ENCODE assay signal across 8 cellular contexts in genomic region chr5:176416123-176416924, GRCh38. TPM values are rescaled to one million over a fixed set of nuclear protein-coding genes. Genes with fewer than 3 reads are reported as not detected.
DNase-seq lines count a peak whose midpoint lies in the region; ATAC-seq, FAIRE-seq and TF ChIP-seq lines count a peak whose summit lies in the region.

Gene CLTB, minus strand, starts transcription at chr5:176416539. Its CDS starts 176 bp downstream, at chr5:176416363.

- H3K27ac ChIP-seq in GM23338 (ENCODE audit: low read depth) (no peak within 1 kb of the TSS), neuronal stem cell (replicated peaks; ENCODE audit: low read length) (no peak within 1 kb of the TSS)

- H3K14ac ChIP-seq in neuronal stem cell (ENCODE audit: low read length): peak within 1 kb of the TSS; percentile 76

- in situ Hi-C loops in G401 (cut with HindIII; ENCODE audit: low sequenced_read_pairs) (no loop called here), SK-MEL-5 (cut with HindIII; ENCODE audit: low pct_unique_long_range_greater_than_20kb, low sequenced_read_pairs) (no loop called here)

- H2AFZ ChIP-seq in GM23338 (peak within 1 kb of the TSS; percentile 99), neuronal stem cell (ENCODE audit: low read length) (peak within 1 kb of the TSS; percentile 95)

- H3K9me3 ChIP-seq in neuronal stem cell (replicated peaks in 1 of 2; ENCODE audit: control insufficient read depth in 2 of 2, insufficient read depth in 1 of 2, low read depth in 1 of 2, low read length in 2 of 2): peaks cover 5 to 8% of the 10 kb centered on the region in 2 donors

- H3K79me1 ChIP-seq in neuronal stem cell (ENCODE audit: low read depth, low read length): peaks cover 2% of the 10 kb centered on the region

- no peak within 1 kb of the TSS for H3K27ac Mint-ChIP-seq in GM23338

- H4K91ac ChIP-seq in neuronal stem cell (ENCODE audit: low read depth, low read length, poor library complexity): no peak within 1 kb of the TSS

- no peak for FAIRE-seq in frontal cortex (lab: Jason Lieb, UNC)

- 0 out of 2 replicates have a peak, but pooled peaks cover 2% of the 10 kb centered on the region for H3K9me2 ChIP-seq in GM23338 (ENCODE audit: insufficient read depth)

- peak within 1 kb of the TSS; percentile 46 for H3K23ac ChIP-seq in neuronal stem cell (ENCODE audit: low read depth, low read length, poor library complexity)

- H4K8ac ChIP-seq in neuronal stem cell (ENCODE audit: low read depth, low read length): no peak within 1 kb of the TSS

- no CpG with 5 or more reads among the region's 99 CpGs for WGBS in neuronal stem cell (ENCODE audit: extremely low coverage in 2 of 2, insufficient read length in 2 of 2, insufficient replicate concordance in 1 of 2), 2 donors

- H2BK15ac ChIP-seq in neuronal stem cell (ENCODE audit: low read length): peak within 1 kb of the TSS; percentile 82

- H3K4me2 ChIP-seq in GM23338 (peak within 1 kb of the TSS; percentile 92), neuronal stem cell (ENCODE audit: insufficient read depth, low read length, poor library complexity, severe bottlenecking) (peak within 1 kb of the TSS; percentile 85)

- H3K9ac ChIP-seq in neuronal stem cell (ENCODE audit: low read depth, low read length, poor library complexity): peak within 1 kb of the TSS; percentile 90

- peak within 1 kb of the TSS; percentile 65 for H2BK12ac ChIP-seq in neuronal stem cell (ENCODE audit: low read length)

- H3K4ac ChIP-seq in neuronal stem cell (ENCODE audit: low read length): no peak within 1 kb of the TSS

- H3K4me1 ChIP-seq in GM23338 (ENCODE audit: insufficient read depth): 0 out of 2 replicates have a peak, but pooled peaks cover 3% of the 10 kb centered on the region
- H3K4me1 ChIP-seq in neuronal stem cell (ENCODE audit: control insufficient read depth in 2 of 2, insufficient read depth in 1 of 2, low read depth in 1 of 2, low read length in 2 of 2): peaks cover 7% of the 10 kb centered on the region in 2 donors

- 0 out of 3 replicates have a peak, but pooled peaks cover 3% of the 10 kb centered on the region for H3K4me1 Mint-ChIP-seq in GM23338

- DNase-seq in G401 (ENCODE audit: low spot score) (peak; percentile 88), GM23338 (ENCODE audit: low spot score) (peak; percentile 93), SK-MEL-5 (ENCODE audit: low read depth, low spot score) (peak; percentile 66), frontal cortex (ENCODE audit: low spot score in 2 of 2) (peak; percentile 97 to 98), neuronal stem cell (ENCODE audit: low spot score) (peak; percentile 87)
- DNase-seq in activated naive CD4-positive, alpha-beta T cell treated with Interleukin-2 at 50 U/mL for 16 hours: peak; percentile 92

- H2BK120ac ChIP-seq in neuronal stem cell (ENCODE audit: low read depth, low read length): no peak within 1 kb of the TSS

- H3K27me3 ChIP-seq in GM23338 (ENCODE audit: insufficient read depth): peaks cover 29% of the 10 kb centered on the region
- H3K27me3 ChIP-seq in neuronal stem cell (ENCODE audit: control insufficient read depth in 3 of 3, insufficient read depth in 3 of 3, low read depth in 1 of 3, low read length in 3 of 3): peaks cover 0 to 16% (median 7%) of the 10 kb centered on the region in 3 experiments

- peak within 1 kb of the TSS; percentile 32 for H2AK5ac ChIP-seq in neuronal stem cell (ENCODE audit: low read depth, low read length)

- no peaks in the 10 kb centered on the region for H3K79me2 ChIP-seq in GM23338 (replicated peaks; ENCODE audit: insufficient read depth)

- H3F3A ChIP-seq in GM23338 (replicated peaks; ENCODE audit: low read depth): 0 out of 2 replicates have a peak, but pooled peaks cover 4% of the 10 kb centered on the region

- TF ChIP-seq CTCF in GM23338 (conservative IDR thresholded peaks at IDR 0.05; ENCODE audit: low read depth in 2 of 2) (peak in 1 of 2 experiments; percentile 78), LNCAP (IDR thresholded peaks at IDR 0.05) (peak; percentile 91), subcutaneous adipose tissue (IDR thresholded peaks at IDR 0.05; ENCODE audit: low read depth) (no peak)

- H3K9me3 Mint-ChIP-seq in GM23338: peaks cover 29% of the 10 kb centered on the region

- H4K20me1 ChIP-seq in GM23338 (replicated peaks; ENCODE audit: insufficient read depth): peaks cover 7% of the 10 kb centered on the region

- 0 out of 2 replicates have a peak, but pooled peaks cover 3% of the 10 kb centered on the region for H3K36me3 ChIP-seq in GM23338 (ENCODE audit: insufficient read depth)
- no peaks in the 10 kb centered on the region for H3K36me3 ChIP-seq in neuronal stem cell (replicated peaks in 1 of 2; ENCODE audit: control insufficient read depth in 2 of 2, insufficient read depth in 2 of 2, low read length in 2 of 2)

- peak; percentile 97 for ATAC-seq in GM23338

- H3K4me3 Mint-ChIP-seq in GM23338: peak within 1 kb of the TSS; percentile 67

- H3K18ac ChIP-seq in neuronal stem cell (ENCODE audit: low read length): peak within 1 kb of the TSS; percentile 77

- H3K27me3 Mint-ChIP-seq in GM23338 (ENCODE audit: insufficient read depth, low read depth, poor library complexity): peaks cover 14% of the 10 kb centered on the region

- peaks cover 10% of the 10 kb centered on the region for H3K36me3 Mint-ChIP-seq in GM23338 (ENCODE audit: low read depth)

- H2BK5ac ChIP-seq in neuronal stem cell (ENCODE audit: low read length): peak within 1 kb of the TSS; percentile 56

- H3K4me3 ChIP-seq in GM23338 (peak within 1 kb of the TSS; percentile 85), neuronal stem cell (ENCODE audit: low read length in 2 of 2) (peak within 1 kb of the TSS; percentile 75 to 92)

TF ChIP-seq in GM23338, 12 proteins besides CTCF, POLR2A, EP300 and RAD21 (continues in another document):
- TF ChIP-seq ZNF462 (CRISPR knock-in tag; IDR thresholded peaks at IDR 0.05) (no peak), ZNF331 (CRISPR knock-in tag; IDR thresholded peaks at IDR 0.05; ENCODE audit: low read depth) (no peak)

RNA-seq across cellular contexts. Expression of gene CLTB, which starts in this region (rescaled TPM):
- 163 and 179 TPM in 2 replicates for total RNA-seq in G401 (2014; rRNA removed; shearing (Covaris generic))
- 34.0 and 41.4 TPM in 2 replicates for total RNA-seq in GM23338 (2014; rRNA removed; shearing (Covaris generic))
- polyA plus RNA-seq in GM23338 (2016; fragmentation: Nextera tagmentation; extraction: Ambion mirVana): 26.8 and 30.1 TPM in 2 replicates
- total RNA-seq in SK-MEL-5 (2014; rRNA removed; shearing (Covaris generic)): 51.5 and 58.3 TPM in 2 replicates
- 46.9 and 50.4 TPM in 2 replicates for polyA plus RNA-seq in SK-MEL-5 (2015; cell fraction: cytosol; rRNA removed)
- 8.1 and 9.4 TPM in 2 replicates for polyA plus RNA-seq in SK-MEL-5 (2015; cell fraction: nucleus; rRNA removed)
- total RNA-seq in frontal cortex: 71.3 TPM
- 21.0 TPM for polyA plus RNA-seq in neuronal stem cell (2013, experiment 1 of 2)
- 20.3 TPM for polyA plus RNA-seq in neuronal stem cell (2013, experiment 2 of 2)
- total RNA-seq in subcutaneous adipose tissue: 100 to 1,000 TPM in 2 of 4 donors, 10 to 100 TPM in 2; 80.4 to 144 (median 99.5) TPM
